ENCODE assay signal across 8 cellular contexts in the genomic region with DNA sequence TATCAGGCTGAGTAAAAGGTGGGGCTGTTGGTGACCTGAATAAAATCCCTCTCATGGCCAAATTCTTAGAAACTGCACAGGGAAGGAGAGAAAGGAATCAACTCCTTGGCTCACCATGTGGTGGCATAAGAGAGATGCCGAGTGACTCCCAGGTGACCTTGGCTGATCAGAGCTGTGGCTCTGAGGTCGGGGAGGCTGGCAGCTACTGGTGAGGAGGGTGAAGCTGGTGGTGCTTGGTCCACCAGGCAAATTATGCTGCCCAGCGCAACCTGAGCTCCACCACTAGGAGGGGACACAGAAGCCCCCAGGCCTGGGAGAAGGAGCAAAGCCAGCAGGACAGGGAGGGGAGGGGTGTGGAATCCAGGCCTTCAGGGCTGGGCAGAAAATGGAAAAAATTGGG.
DNase-seq lines count a peak whose midpoint lies in the region; ATAC-seq, FAIRE-seq and TF ChIP-seq lines count a peak whose summit lies in the region.

No MANE protein-coding gene starts in this region.

- no peak overlapping the region for H3K4me3 ChIP-seq in GM12878

- CTCF ChIA-PET in Calu3 (lab: Charles Lee) (interaction anchor here (0.6 to 2.5 kb wide), 6 partner anchors 75 to 580 kb away, joined by 3 to 21 read pairs (median 4); no protein-coding TSS in a partner anchor), GM12878 (lab: Yijun Ruan, JAX) (interaction anchor here (0.9 to 7.1 kb wide), 15 partner anchors 10 to 547 kb away, joined by 3 to 60 read pairs (median 5); no protein-coding TSS in a partner anchor)

- H3K4me1 ChIP-seq in GM12878 (ENCODE audit: control insufficient read depth, insufficient read depth, low read length), result no peaks in the 10 kb centered on the region

- RAD21 ChIA-PET in GM12878 (lab: Charles Lee; ENCODE audit: unreplicated experiment), result interaction anchor here (1.2 to 4.6 kb wide), 5 partner anchors 14 to 546 kb away, joined by 3 to 34 read pairs (median 9); no protein-coding TSS in a partner anchor

- no peak overlapping the region for H3K9ac ChIP-seq in GM12878 (ENCODE audit: control insufficient read depth, insufficient read depth, low read length)

- H2AFZ ChIP-seq in GM12878 (ENCODE audit: control insufficient read depth, low read depth, low read length), result no peak overlapping the region

- no peak for TF ChIP-seq POLR2A in GM12878 (IDR thresholded peaks at IDR 0.05; ENCODE audit: low read depth, low read length)

- peaks cover 21% of the 10 kb centered on the region for H3K4me1 Mint-ChIP-seq in Calu3 (ENCODE audit: low read depth, unreplicated experiment)

- no peaks in the 10 kb centered on the region; the same call in 2 of the 3 replicates for H3K9me3 ChIP-seq in GM12878 (replicated peaks; ENCODE audit: control insufficient read depth, insufficient read depth, low read length)

- TF ChIP-seq CTCF in Calu3 (IDR thresholded peaks at IDR 0.05; ENCODE audit: unreplicated experiment) (no peak), GM12878 (IDR thresholded peaks at IDR 0.05 in 2 of 3, conservative IDR thresholded peaks at IDR 0.05 in 1 of 3; ENCODE audit: control insufficient read depth in 2 of 3, extremely low read depth in 1 of 3, insufficient read depth in 1 of 3, low read depth in 3 of 3, low read length in 3 of 3) (peak; percentile 15 to 22 (median 18); a peak in 3 of 6 replicates)

- H3K27ac ChIP-seq in GM12878 (ENCODE audit: control insufficient read depth, insufficient read depth), result no peak overlapping the region

- POLR2A ChIA-PET in GM12878 (lab: Charles Lee), result interaction anchor here (0.9 to 1.2 kb wide), 3 partner anchors 10 to 15 kb away, joined by 3 read pairs; no protein-coding TSS in a partner anchor

- no TSS peak for BruUV-seq in Calu3 (replicated peaks; lab: Mats Ljungman, UMichigan)
- BruUV-seq in GM12878 (replicated peaks; lab: Mats Ljungman, UMichigan), result no TSS peak

- peak; percentile 50 for TF ChIP-seq RAD21 in GM12878 (IDR thresholded peaks at IDR 0.05; ENCODE audit: insufficient read depth, low read depth, low read length)

- H3K4me2 ChIP-seq in GM12878 (ENCODE audit: control insufficient read depth, insufficient read depth), result no peak overlapping the region

- no peaks in the 10 kb centered on the region; the same call in 1 of the 2 replicates for H4K20me1 ChIP-seq in GM12878 (ENCODE audit: control insufficient read depth, insufficient read depth)

- H3K27me3 Mint-ChIP-seq in Calu3 (ENCODE audit: unreplicated experiment), result peaks cover 27% of the 10 kb centered on the region

- no peaks in the 10 kb centered on the region for H3K79me2 ChIP-seq in GM12878 (ENCODE audit: control insufficient read depth, insufficient read depth, low read length)

- no peaks in the 10 kb centered on the region for H3K9me3 Mint-ChIP-seq in Calu3 (ENCODE audit: low read depth, unreplicated experiment)

- no peaks in the 10 kb centered on the region for H3K36me3 Mint-ChIP-seq in Calu3 (ENCODE audit: insufficient read depth, unreplicated experiment)

- no peaks in the 10 kb centered on the region for H3K27me3 ChIP-seq in GM12878 (replicated peaks in 1 of 2; ENCODE audit: control insufficient read depth in 2 of 2, insufficient read depth in 2 of 2, low read length in 1 of 2)

- H3K27ac Mint-ChIP-seq in Calu3 (ENCODE audit: unreplicated experiment), result no peak overlapping the region

- in situ Hi-C loops in GM12878 (cut with MboI), result loop anchor here (10.0 kb wide), 1 partner anchor 473 kb away; the partner anchor contains the start of gene ADRA1B

- WGBS in GM12878 (ENCODE audit: insufficient coverage, insufficient replicate concordance, low lambda C conversion rate, missing lambda C conversion rate), result 53% methylated on average over 3 of the region's 3 CpGs

- H3K36me3 ChIP-seq in GM12878 (ENCODE audit: control insufficient read depth in 2 of 2, insufficient read depth in 2 of 2, low read length in 1 of 2), result no peaks in the 10 kb centered on the region

- DNase-seq in Calu3 (peak; percentile 30), HPDE6-E6E7 (ENCODE audit: extremely low spot score) (peak; percentile 29), GM12878 (ENCODE audit: low read depth, low spot score) (no peak), left lobe of liver (ENCODE audit: low spot score) (no peak), hypothalamus (lab: John Stamatoyannopoulos, UW) (no peak), putamen (ENCODE audit: low spot score) (no peak), NCI-H2081 treated with DMSO at 0.1 percent for 48 hours (lab: John Stamatoyannopoulos, UW) (no peak)

- FAIRE-seq in GM12878 (lab: Jason Lieb, UNC), result no peak

- H3K4me3 Mint-ChIP-seq in Calu3 (ENCODE audit: low read depth, unreplicated experiment), result no peak overlapping the region

- no peak for TF ChIP-seq EP300 in GM12878 (IDR thresholded peaks at IDR 0.05; ENCODE audit: borderline replicate concordance in 1 of 2, control insufficient read depth in 1 of 2, low read depth in 2 of 2, low read length in 2 of 2)

- SMC1A ChIA-PET in GM12878 (lab: Charles Lee; ENCODE audit: uncharacterized antibody, unreplicated experiment), result interaction anchor here (1.0 to 4.7 kb wide), 10 partner anchors 10 to 546 kb away, joined by 3 to 33 read pairs (median 4); no protein-coding TSS in a partner anchor

- ATAC-seq in GM12878 (peak; percentile 58), left lobe of liver (peak; percentile 33), GM18870 (IDR thresholded peaks at IDR 0.05; ENCODE audit: unreplicated experiment) (no peak)

- intact Hi-C loops in Calu3 (cut with micrococcal nuclease; ENCODE audit: unreplicated experiment), result no loop called here
- intact Hi-C loops in GM12878 (cut with micrococcal nuclease; ENCODE audit: unreplicated experiment), result loop anchor here (5.0 kb wide), 1 partner anchor 109 kb away; the partner anchor contains the start of gene IL12B

TF ChIP-seq in GM12878, 131 proteins besides CTCF, POLR2A, EP300 and RAD21:
- TF ChIP-seq RFX5 (IDR thresholded peaks at IDR 0.05; ENCODE audit: low read depth, low read length) (no peak), SMC3 (IDR thresholded peaks at IDR 0.05; ENCODE audit: borderline replicate concordance, low read length) (peak; percentile 28; the same call in 1 of the 2 replicates)

Comparison
In these comparisons a context has a peak if more than half of its experiments do, and no peak if none do; other contexts are left out.
1. DNase-seq: peak in Calu3 (single experiment) and HPDE6-E6E7 (single experiment); none in GM12878 (single experiment), left lobe of liver (single experiment), hypothalamus (0 of 51), putamen (single experiment) and NCI-H2081 treated with DMSO at 0.1 percent for 48 hours (single experiment).